6 cellular contexts compared by ENCODE assay signal in the genomic region with DNA sequence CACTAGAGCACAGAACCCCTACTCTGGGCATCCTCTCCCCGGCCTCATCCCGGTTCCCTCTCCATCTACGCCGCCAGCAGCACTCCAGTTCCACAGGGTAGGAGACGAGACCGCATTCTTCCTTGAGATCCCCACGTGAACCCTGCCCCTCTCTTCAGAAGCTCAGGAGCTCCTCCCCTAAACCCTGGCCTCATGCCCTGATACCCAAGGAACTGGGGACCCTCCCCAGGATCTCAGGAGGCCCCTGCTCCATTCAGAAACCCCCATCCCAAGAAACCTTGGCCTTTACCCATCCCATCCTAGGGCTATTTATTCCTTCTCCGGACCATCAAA. TPM values are rescaled to one million over a fixed set of nuclear protein-coding genes. Genes with fewer than 3 reads are reported as not detected.
DNase-seq lines count a peak whose midpoint lies in the region; ATAC-seq and TF ChIP-seq lines count a peak whose summit lies in the region.

No MANE protein-coding gene starts in this region.

- peak overlapping the region; percentile 10 for H3K27ac ChIP-seq in urinary bladder (ENCODE audit: low read depth)

- peak; percentile 1 for ATAC-seq in Right ventricle myocardium inferior
- no peak for ATAC-seq in GM21381 (IDR thresholded peaks at IDR 0.05; ENCODE audit: unreplicated experiment)

- DNase-seq in Right ventricle myocardium inferior (ENCODE audit: missing footprints) (peak; percentile 51), cardiac septum (ENCODE audit: low spot score) (no peak), fibroblast of villous mesenchyme (ENCODE audit: low read depth) (no peak)
- DNase-seq in effector CD4-positive, alpha-beta T cell, result no peak

- 40% methylated on average over 8 of the region's 8 CpGs for WGBS in urinary bladder

- H3K36me3 ChIP-seq in urinary bladder (ENCODE audit: insufficient read depth), result no peaks in the 10 kb centered on the region

- intact Hi-C loops in Right ventricle myocardium inferior (cut with DNase I), result loop anchor here (2.0 kb wide), 1 partner anchor 18 kb away; no protein-coding TSS in a partner anchor
- intact Hi-C loops in cardiac septum (cut with DNase I), result loop anchor here (2.0 kb wide), 1 partner anchor 20 kb away; no protein-coding TSS in a partner anchor

- TF ChIP-seq CTCF in fibroblast of villous mesenchyme (IDR thresholded peaks at IDR 0.05; ENCODE audit: insufficient read depth, low read depth, low read length), result no peak

- H3K4me1 ChIP-seq in urinary bladder (ENCODE audit: insufficient read depth), result no peaks in the 10 kb centered on the region

- H3K4me3 ChIP-seq in fibroblast of villous mesenchyme (ENCODE audit: low read depth, low read length), result peak overlapping the region; percentile 73
- H3K4me3 ChIP-seq in urinary bladder (ENCODE audit: low read depth, low read length), result peak overlapping the region; percentile 37

RNA-seq across cellular contexts. Expression of a gene that starts 1.1 kb away (rescaled TPM):
- 15.1 TPM for total RNA-seq in Right ventricle myocardium inferior
- total RNA-seq in cardiac septum, result 10.3 TPM
- 5.2 TPM in 2 replicates for total RNA-seq in fibroblast of villous mesenchyme
- 4.7 TPM for total RNA-seq in urinary bladder
- 15.2 TPM for polyA plus RNA-seq in urinary bladder

RNA-seq across cellular contexts. Expression of a gene that starts 13.3 kb away (rescaled TPM):
- total RNA-seq in Right ventricle myocardium inferior (67.0 TPM), cardiac septum (84.9 TPM), fibroblast of villous mesenchyme (19.0 and 29.6 TPM in 2 replicates), urinary bladder (18.2 TPM)
- polyA plus RNA-seq in urinary bladder, result 299 TPM

RNA-seq across cellular contexts. Expression of a gene that starts 15.0 kb away (rescaled TPM):
- total RNA-seq in Right ventricle myocardium inferior, result 1.8 TPM
- total RNA-seq in cardiac septum, result 1.2 TPM
- total RNA-seq in fibroblast of villous mesenchyme, result under 0.01 TPM in 1 of 2 replicates, not detected in the other
- 4.7 TPM for total RNA-seq in urinary bladder
- 8.3 TPM for polyA plus RNA-seq in urinary bladder

RNA-seq across cellular contexts. Expression of a gene that starts 22.5 kb away (rescaled TPM):
- 4.3 TPM for total RNA-seq in Right ventricle myocardium inferior
- 3.4 TPM for total RNA-seq in cardiac septum
- 1.9 and 2.2 TPM in 2 replicates for total RNA-seq in fibroblast of villous mesenchyme
- 1.9 TPM for total RNA-seq in urinary bladder
- 4.0 TPM for polyA plus RNA-seq in urinary bladder

RNA-seq across cellular contexts. Expression of a gene that starts 48.1 kb away (rescaled TPM):
- total RNA-seq in Right ventricle myocardium inferior (not detected), cardiac septum (0.08 TPM), fibroblast of villous mesenchyme (not detected in 2 replicates), urinary bladder (0.05 TPM)
- 0.10 TPM for polyA plus RNA-seq in urinary bladder
